ENCODE assay signal across 25 cellular contexts in the genomic region with DNA sequence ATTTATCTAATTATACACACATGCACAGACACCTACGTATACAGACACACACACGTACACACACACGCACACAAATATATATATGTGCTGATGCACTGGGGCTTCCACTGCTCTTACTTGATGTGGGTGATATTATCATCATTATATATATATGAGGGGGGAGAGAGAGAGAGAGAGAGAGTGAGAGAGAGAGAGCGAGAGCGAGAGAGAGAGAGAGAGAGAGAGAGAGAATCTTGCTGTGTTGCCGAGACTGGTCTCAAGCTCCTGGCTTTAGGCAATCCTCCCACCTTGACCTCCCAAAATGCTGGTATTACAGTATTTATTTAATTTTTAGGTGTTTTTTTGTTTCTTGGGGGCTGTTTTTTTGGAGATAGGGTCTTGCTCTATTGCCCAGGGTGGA. TPM values are rescaled to one million over a fixed set of nuclear protein-coding genes. Genes with fewer than 3 reads are reported as not detected.
DNase-seq lines count a peak whose midpoint lies in the region; ATAC-seq and TF ChIP-seq lines count a peak whose summit lies in the region.
"Had no signal": no experiment of that assay in that cellular context is flagged by ENCODE, and none has a peak within 500 bp of the region (broad histone marks: within the 10 kb centered on the region; RNA-seq: fewer than 3 reads in every experiment).

No MANE protein-coding gene starts in this region.

- H3K27ac Mint-ChIP-seq in activated T-cell treated with anti-CD3 and anti-CD28 coated beads, Interleukin-2, amount 50 U/mL, for 72 hours: peak overlapping the region; percentile 72
- H3K27ac Mint-ChIP-seq in immature natural killer cell: peak overlapping the region in 5 of 6 donors; percentile 23 to 77 (median 36)

- TF ChIP-seq CTCF in OCI-LY1 (IDR thresholded peaks at IDR 0.05; ENCODE audit: low read length): no peak

- peaks cover 22% of the 10 kb centered on the region for H3K4me1 Mint-ChIP-seq in activated T-cell treated with anti-CD3 and anti-CD28 coated beads, Interleukin-2, amount 50 U/mL, for 72 hours (ENCODE audit: low read depth)
- peaks cover 38 to 58% of the 10 kb centered on the region in 2 donors for H3K4me1 Mint-ChIP-seq in immature natural killer cell

- H3K4me3 Mint-ChIP-seq in activated T-cell treated with anti-CD3 and anti-CD28 coated beads, Interleukin-2, amount 50 U/mL, for 72 hours: no peak overlapping the region
- peak overlapping the region in 2 of 5 donors; percentile 7 to 30 for H3K4me3 Mint-ChIP-seq in immature natural killer cell

- peaks cover 20% of the 10 kb centered on the region for H3K36me3 ChIP-seq in OCI-LY1 (ENCODE audit: insufficient read depth, low read length)

- H3K79me2 ChIP-seq in OCI-LY1 (ENCODE audit: insufficient read depth, low read length): no peaks in the 10 kb centered on the region

- H4K20me1 ChIP-seq in OCI-LY1 (ENCODE audit: insufficient read depth, low read length): no peaks in the 10 kb centered on the region

- H3F3A ChIP-seq in OCI-LY1 (ENCODE audit: insufficient read depth, low read length): no peaks in the 10 kb centered on the region

- DNase-seq in activated T-cell treated with anti-CD3 and anti-CD28 coated beads, Interleukin-2, amount 50 U/mL, for 72 hours: no peak
- no peak for DNase-seq in activated T-cell treated with anti-CD3 and anti-CD28 coated beads for 4 hours
- DNase-seq in immature natural killer cell: no peak
- no peak for DNase-seq in islet precursor cell
- DNase-seq in 8988T: no peak
- DNase-seq in NOMO-1 treated with DMSO at 0.1 percent for 48 hours (lab: John Stamatoyannopoulos, UW; ENCODE audit: unreplicated experiment): no peak
- DNase-seq: AML-193; C1 segment of cervical spinal cord; Caco-2; CD8-positive, alpha-beta T cell; DMS 273 treated with DMSO at 0.1 percent for 48 hours; DMS79; GF-D8; GOT3; KG1; MM.1S; NCI-H1048; NCI-H1417; NCI-H1694; NCI-H2029 treated with DMSO at 0.1 percent for 48 hours; PC-3; SJCRH30 had no signal

- peak overlapping the region; percentile 76 for H3K27ac ChIP-seq in OCI-LY1 (ENCODE audit: low read depth, low read length, poor library complexity, severe bottlenecking)
- H3K27ac ChIP-seq: SJCRH30 had no signal

- 0 out of 2 replicates have a peak, but pooled peaks cover 4% of the 10 kb centered on the region for H3K9me3 ChIP-seq in OCI-LY1 (ENCODE audit: low read length)
- H3K9me3 ChIP-seq: HAP-1, SJCRH30 had no signal

- peaks cover 41% of the 10 kb centered on the region for H3K4me1 ChIP-seq in OCI-LY1 (ENCODE audit: insufficient read depth, low read length, severe bottlenecking)
- H3K4me1 ChIP-seq: Caco-2, HAP-1, SJCRH30 had no signal

- H3K9me2 ChIP-seq in OCI-LY1 (ENCODE audit: low read depth, low read length): no peaks in the 10 kb centered on the region

- no peaks in the 10 kb centered on the region for H3K27me3 ChIP-seq in OCI-LY1 (ENCODE audit: insufficient read depth, low read length)
- H3K27me3 ChIP-seq: SJCRH30 had no signal

- no peak overlapping the region for H3K9ac ChIP-seq in OCI-LY1 (ENCODE audit: low read length)

- ATAC-seq in activated T-cell treated with anti-CD3 and anti-CD28 coated beads, Interleukin-2, amount 50 U/mL, for 72 hours (replicated peaks in 1 of 2): no peak
- ATAC-seq: CD8-positive, alpha-beta T cell; PC-3; SK-N-SH treated with all-trans-retinoic acid at 6 μM for 48 hours had no signal

- H3K4me2 ChIP-seq in OCI-LY1 (ENCODE audit: low read length): peak overlapping the region; percentile 48; the same call in 1 of the 2 replicates

- H2AFZ ChIP-seq in OCI-LY1 (ENCODE audit: low read length): no peak overlapping the region

- H3K4me3 ChIP-seq in OCI-LY1 (ENCODE audit: low read depth, low read length, poor library complexity, severe bottlenecking): peak overlapping the region; percentile 17
- H3K4me3 ChIP-seq: HAP-1, SJCRH30 had no signal

- peaks cover 14 to 26% of the 10 kb centered on the region in 2 donors for H3K36me3 Mint-ChIP-seq in activated T-cell treated with anti-CD3 and anti-CD28 coated beads, Interleukin-2, amount 50 U/mL, for 72 hours (ENCODE audit: insufficient read depth in 2 of 2)
- H3K36me3 Mint-ChIP-seq in immature natural killer cell: peaks cover 5 to 14% (median 5%) of the 10 kb centered on the region in 3 donors

- H3K9me3 Mint-ChIP-seq in activated T-cell treated with anti-CD3 and anti-CD28 coated beads, Interleukin-2, amount 50 U/mL, for 72 hours: peaks cover 8 to 15% of the 10 kb centered on the region in 2 donors
- peaks cover 0 to 2% (median 0%) of the 10 kb centered on the region in 6 donors for H3K9me3 Mint-ChIP-seq in immature natural killer cell

- H3K27me3 Mint-ChIP-seq in activated T-cell treated with anti-CD3 and anti-CD28 coated beads, Interleukin-2, amount 50 U/mL, for 72 hours (ENCODE audit: low read depth): no peaks in the 10 kb centered on the region
- H3K27me3 Mint-ChIP-seq in immature natural killer cell (ENCODE audit: low read depth in 3 of 3): peaks cover 6 to 23% (median 9%) of the 10 kb centered on the region in 3 donors

RNA-seq across cellular contexts. Expression of a gene that starts 3.6 kb away (rescaled TPM):
- total RNA-seq in activated T-cell treated with anti-CD3 and anti-CD28 coated beads, Interleukin-2, amount 50 U/mL, for 72 hours: 10 to 100 TPM; 22.8 to 26.9 TPM
- polyA plus RNA-seq in immature natural killer cell: 10 to 100 TPM; 13.8 to 30.3 (median 22.6) TPM
